Comparison of ENCODE assay signal across 1 cellular context in genomic region chr6:7542878-7543394, GRCh38.
A peak's percentile ranks its signal among the peaks of the same experiment; 100 is the strongest.
TF ChIP-seq lines count a peak whose summit lies in the region.

No MANE protein-coding gene starts in this region.

TF ChIP-seq in HepG2, 621 proteins besides CTCF, POLR2A, EP300 and RAD21 (continued from another document and continues in another):
- TF ChIP-seq HBP1 (CRISPR knock-in tag; IDR thresholded peaks at IDR 0.05; ENCODE audit: low read depth) (peak; percentile 35; the same call in 1 of the 2 replicates), SAFB2 (CRISPR knock-in tag; IDR thresholded peaks at IDR 0.05; ENCODE audit: borderline replicate concordance, low read depth) (no peak), PRDM4 (CRISPR knock-in tag; IDR thresholded peaks at IDR 0.05; ENCODE audit: borderline replicate concordance) (no peak), AGO1 (IDR thresholded peaks at IDR 0.05; ENCODE audit: low read depth, low read length, poor library complexity, severe bottlenecking) (peak; percentile 23), RFX5 (IDR thresholded peaks at IDR 0.05; ENCODE audit: low read depth, low read length) (peak; percentile 34; the same call in 1 of the 2 replicates), ZNF160 (CRISPR knock-in tag; IDR thresholded peaks at IDR 0.05) (0 out of 2 replicates have a peak, but pooled peaks have one; percentile 46), CREB3 (CRISPR knock-in tag; IDR thresholded peaks at IDR 0.05) (peak; percentile 82; the same call in 1 of the 2 replicates), HDAC6 (IDR thresholded peaks at IDR 0.05; ENCODE audit: low read depth, low read length) (no peak), FOXO1 (CRISPR knock-in tag; IDR thresholded peaks at IDR 0.05) (peak; percentile 55), ATF1 (CRISPR knock-in tag; IDR thresholded peaks at IDR 0.05) (no peak), RARA (CRISPR knock-in tag; IDR thresholded peaks at IDR 0.05) (peak; percentile 85), ZNF678 (CRISPR knock-in tag; IDR thresholded peaks at IDR 0.05) (no peak), ZNF20 (CRISPR knock-in tag; IDR thresholded peaks at IDR 0.05) (no peak), ZNF414 (CRISPR knock-in tag; IDR thresholded peaks at IDR 0.05) (no peak), GTF3A (CRISPR knock-in tag; conservative IDR thresholded peaks at IDR 0.05) (no peak), ZNF136 (CRISPR knock-in tag; IDR thresholded peaks at IDR 0.05; ENCODE audit: low read depth) (peak; percentile 65; the same call in 1 of the 2 replicates), ZBTB20 (CRISPR knock-in tag; IDR thresholded peaks at IDR 0.05; ENCODE audit: borderline replicate concordance, low read depth) (no peak), ZNF180 (CRISPR knock-in tag; IDR thresholded peaks at IDR 0.05; ENCODE audit: borderline replicate concordance, low read depth) (no peak), FOXK2 (IDR thresholded peaks at IDR 0.05) (peak; percentile 32; the same call in 1 of the 2 replicates), HCFC1 (IDR thresholded peaks at IDR 0.05; ENCODE audit: low read depth, low read length) (no peak), HNRNPK (IDR thresholded peaks at IDR 0.05; ENCODE audit: low read depth, low read length, poor library complexity, severe bottlenecking) (peak; percentile 79), SMC3 (IDR thresholded peaks at IDR 0.05; ENCODE audit: low read length) (no peak), AKNA (CRISPR knock-in tag; IDR thresholded peaks at IDR 0.05; ENCODE audit: borderline replicate concordance) (peak; percentile 71; the same call in 1 of the 2 replicates), ETV6 (CRISPR knock-in tag; conservative IDR thresholded peaks at IDR 0.05) (no peak), FOXP4 (CRISPR knock-in tag; IDR thresholded peaks at IDR 0.05) (peak; percentile 94), CEBPG (CRISPR knock-in tag; IDR thresholded peaks at IDR 0.05) (peak; percentile 43; the same call in 1 of the 2 replicates), TARDBP (CRISPR knock-in tag; IDR thresholded peaks at IDR 0.05) (no peak), SIN3A (IDR thresholded peaks at IDR 0.05; ENCODE audit: borderline replicate concordance, low read depth, low read length) (peak; percentile 56; the same call in 1 of the 2 replicates), ZBTB40 (IDR thresholded peaks at IDR 0.05) (no peak), ZBTB40 (CRISPR knock-in tag; IDR thresholded peaks at IDR 0.05) (0 out of 2 replicates have a peak, but pooled peaks have one; percentile 18), NFATC3 (CRISPR knock-in tag; IDR thresholded peaks at IDR 0.05) (no peak; the same call in 1 of the 2 replicates), RXRA (CRISPR knock-in tag; IDR thresholded peaks at IDR 0.05) (peak; percentile 78), ZNF33A (CRISPR knock-in tag; IDR thresholded peaks at IDR 0.05; ENCODE audit: borderline replicate concordance) (no peak), SNAI1 (CRISPR knock-in tag; IDR thresholded peaks at IDR 0.05; ENCODE audit: borderline replicate concordance) (no peak), ZNF232 (CRISPR knock-in tag; IDR thresholded peaks at IDR 0.05; ENCODE audit: borderline replicate concordance) (0 out of 2 replicates have a peak, but pooled peaks have one; percentile 84), TEF (CRISPR knock-in tag; IDR thresholded peaks at IDR 0.05) (no peak), JUND (CRISPR knock-in tag; IDR thresholded peaks at IDR 0.05) (no peak), THYN1 (CRISPR knock-in tag; IDR thresholded peaks at IDR 0.05; ENCODE audit: borderline replicate concordance, low read depth) (no peak)
